30 cellular contexts compared by ENCODE assay signal in the genomic region with DNA sequence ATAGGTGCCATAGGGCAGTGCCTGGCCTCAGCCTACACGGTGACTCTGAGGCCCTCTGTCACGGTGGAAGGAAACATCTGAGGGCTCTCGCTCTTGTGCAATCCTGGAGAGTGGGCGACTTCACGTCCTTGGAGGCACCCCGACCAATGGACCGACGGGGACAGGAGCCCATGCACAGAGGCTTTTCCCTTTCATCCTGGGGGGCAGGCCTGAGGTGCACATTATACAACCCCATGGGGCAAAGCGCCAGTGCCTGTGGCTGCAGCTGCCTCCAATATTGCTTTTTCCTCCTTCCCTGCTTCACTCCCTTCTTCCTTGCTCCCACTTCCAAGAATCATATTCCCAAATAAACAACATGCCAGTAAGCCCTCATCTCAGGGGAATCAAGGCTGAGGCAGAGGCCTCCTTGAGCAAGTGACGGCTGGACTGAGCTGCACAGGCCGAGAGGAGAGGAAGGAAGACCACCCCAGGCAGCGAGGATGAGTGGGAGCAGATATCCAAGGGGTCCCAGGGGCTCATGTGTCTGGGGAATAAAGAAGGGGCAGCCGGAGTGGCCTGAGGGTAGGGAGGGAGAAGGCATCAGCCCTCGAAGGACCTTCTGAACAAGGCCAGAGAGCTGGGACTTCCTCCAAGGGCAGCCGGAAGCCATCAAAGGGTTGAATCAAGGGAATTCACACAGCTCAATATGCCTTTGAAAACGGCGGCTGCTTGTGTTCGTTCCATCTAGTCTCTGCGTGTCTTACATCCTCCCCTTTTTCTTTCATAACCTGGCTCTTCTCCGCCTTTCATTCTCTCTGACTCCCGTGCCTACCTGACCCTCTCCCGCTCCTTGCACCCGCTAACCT.
"Had no signal": no experiment of that assay in that cellular context is flagged by ENCODE, and none has a peak within 500 bp of the region (broad histone marks: within the 10 kb centered on the region; RNA-seq: fewer than 3 reads in every experiment).

No MANE protein-coding gene starts in this region.

- H3K27ac Mint-ChIP-seq: activated naive CD8-positive, alpha-beta T cell; activated T-cell treated with anti-CD3 and anti-CD28 coated beads, Interleukin-2, amount 50 U/mL, for 24 hours; activated T-helper 17 cell treated with anti-CD3 and anti-CD28 coated beads, Interleukin-2, amount 50 U/mL, for 72 hours; naive thymus-derived CD4-positive, alpha-beta T cell; stimulated activated memory B cell treated with anti-CD40 and anti-IgM and Interleukin-4, amounts not matched to agents 10 μg/mL and 1 μg/mL and 100 μg/mL, for 72 hours; T-helper 1 cell treated with Interleukin-12 subunit alpha and Interleukin-12 subunit beta and Interleukin-4 antibody, amounts not matched to agents 30 μg/mL and 1 μg/mL, for 36 hours had no signal

- H3K36me3 ChIP-seq: adrenal gland, colonic mucosa, gastrocnemius medialis, sigmoid colon, stomach, tibial artery, WERI-Rb-1 had no signal

- DNase-seq: activated CD4-positive, alpha-beta T cell treated with anti-CD3 and anti-CD28 coated beads for 48 hours; activated CD4-positive, alpha-beta T cell treated with anti-CD3 and anti-CD28 coated beads, Interleukin-2, amount 50 U/mL, for 48 hours; activated CD8-positive, alpha-beta memory T cell treated with anti-CD3 and anti-CD28 coated beads, Interleukin-2, amount 50 U/mL, for 4 hours; activated T-cell treated with anti-CD3 and anti-CD28 coated beads, Interleukin-2, amount 50 U/mL, for 24 hours; aorta; body of pancreas; cerebellar nuclear complex; effector memory CD4-positive, alpha-beta T cell; gastrocnemius medialis; glutamatergic neuron; islet precursor cell; midbrain; naive thymus-derived CD4-positive, alpha-beta T cell; sigmoid colon; small intestine; stimulated activated CD4-positive, alpha-beta T cell treated with anti-CD3 and anti-CD28 coated beads, Interleukin-4, amount 100 ng/mL, for 4 hours; stimulated activated CD8-positive, alpha-beta memory T cell treated with anti-CD3 and anti-CD28 coated beads, Interleukin-4, amount 100 ng/mL, for 48 hours; stomach; SW 1271; T1000; WERI-Rb-1 had no signal

- H3K4me1 ChIP-seq: adrenal gland, body of pancreas, colonic mucosa, gastrocnemius medialis, sigmoid colon, stomach, tibial artery had no signal

- ATAC-seq: activated CD4-positive, CD25-positive, alpha-beta regulatory T cell treated with anti-CD3 and anti-CD28 coated beads, Interleukin-2, amount 50 U/mL, for 24 hours; activated T-helper 17 cell treated with anti-CD3 and anti-CD28 coated beads, Interleukin-2, amount 50 U/mL, for 72 hours; body of pancreas; gastrocnemius medialis; naive thymus-derived CD4-positive, alpha-beta T cell; stimulated activated memory B cell treated with anti-CD40 and anti-IgM and Interleukin-4, amounts not matched to agents 10 μg/mL and 1 μg/mL and 100 μg/mL, for 72 hours had no signal

- H3K4me3 ChIP-seq: adrenal gland, body of pancreas, colonic mucosa, gastrocnemius medialis, sigmoid colon, stomach, tibial artery had no signal

- H3K4me3 Mint-ChIP-seq: activated naive CD8-positive, alpha-beta T cell; activated T-cell treated with anti-CD3 and anti-CD28 coated beads, Interleukin-2, amount 50 U/mL, for 24 hours; activated T-helper 17 cell treated with anti-CD3 and anti-CD28 coated beads, Interleukin-2, amount 50 U/mL, for 72 hours; naive thymus-derived CD4-positive, alpha-beta T cell; neural crest cell; stimulated activated memory B cell treated with anti-CD40 and anti-IgM and Interleukin-4, amounts not matched to agents 10 μg/mL and 1 μg/mL and 100 μg/mL, for 72 hours; T-helper 1 cell treated with Interleukin-12 subunit alpha and Interleukin-12 subunit beta and Interleukin-4 antibody, amounts not matched to agents 30 μg/mL and 1 μg/mL, for 36 hours had no signal

- H3K27ac ChIP-seq: adrenal gland, body of pancreas, colonic mucosa, gastrocnemius medialis, sigmoid colon, stomach, tibial artery, WERI-Rb-1 had no signal

- FAIRE-seq: small intestine had no signal

- H3K4me1 Mint-ChIP-seq: activated T-helper 17 cell treated with anti-CD3 and anti-CD28 coated beads, Interleukin-2, amount 50 U/mL, for 72 hours; naive thymus-derived CD4-positive, alpha-beta T cell; stimulated activated memory B cell treated with anti-CD40 and anti-IgM and Interleukin-4, amounts not matched to agents 10 μg/mL and 1 μg/mL and 100 μg/mL, for 72 hours had no signal

- H3K9me3 ChIP-seq: adrenal gland, body of pancreas, colonic mucosa, gastrocnemius medialis had no signal

- H3K27me3 ChIP-seq: adrenal gland, body of pancreas, colonic mucosa had no signal

- H3K36me3 Mint-ChIP-seq: activated naive CD8-positive, alpha-beta T cell; naive thymus-derived CD4-positive, alpha-beta T cell; stimulated activated memory B cell treated with anti-CD40 and anti-IgM and Interleukin-4, amounts not matched to agents 10 μg/mL and 1 μg/mL and 100 μg/mL, for 72 hours had no signal

- H3K9me3 Mint-ChIP-seq: activated T-cell treated with anti-CD3 and anti-CD28 coated beads, Interleukin-2, amount 50 U/mL, for 24 hours; activated T-helper 17 cell treated with anti-CD3 and anti-CD28 coated beads, Interleukin-2, amount 50 U/mL, for 72 hours; neural crest cell; T-helper 1 cell treated with Interleukin-12 subunit alpha and Interleukin-12 subunit beta and Interleukin-4 antibody, amounts not matched to agents 30 μg/mL and 1 μg/mL, for 36 hours had no signal
